1 cellular context compared by ENCODE assay signal in the genomic region with DNA sequence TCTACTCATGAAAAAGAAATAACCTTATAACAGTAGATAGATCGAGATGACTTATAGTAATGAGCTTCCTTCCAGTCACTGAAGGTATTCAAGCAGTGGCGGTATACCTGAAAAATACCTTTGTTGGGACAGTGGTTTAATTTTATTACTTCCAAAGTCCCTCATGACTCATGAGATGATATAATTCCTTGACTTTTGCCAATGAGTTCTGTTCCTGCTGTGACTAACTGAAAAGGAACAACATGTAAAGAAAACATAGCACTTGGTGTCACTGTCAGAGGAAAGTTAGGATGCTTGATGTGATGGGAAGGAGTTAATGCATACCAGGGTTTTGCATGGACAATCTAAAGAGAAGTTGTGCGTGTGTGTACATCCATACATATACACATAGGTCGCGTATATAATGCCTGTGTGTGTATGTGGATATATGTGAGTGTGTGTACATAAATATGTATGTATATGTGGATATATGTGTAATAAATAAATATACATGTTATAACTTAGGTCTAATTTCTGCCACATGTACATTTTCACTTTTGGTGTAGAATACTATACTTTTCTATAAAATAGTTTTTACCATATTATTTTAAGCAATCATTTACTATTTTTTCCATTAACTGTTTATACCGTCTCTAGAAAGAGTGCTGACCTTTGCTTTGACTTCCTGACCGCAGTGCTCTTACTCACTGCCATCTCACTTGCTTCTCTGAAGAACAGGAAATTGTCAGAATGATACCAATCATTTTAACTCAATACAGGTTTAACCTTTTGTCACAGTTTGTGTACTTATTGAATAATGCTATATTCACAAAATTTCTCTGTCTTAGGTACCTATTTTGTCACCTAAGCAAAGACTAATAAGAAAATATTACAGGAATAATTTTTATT.
TF ChIP-seq lines count a peak whose summit lies in the region.

No MANE protein-coding gene starts in this region.

TF ChIP-seq in GM12878, 131 proteins besides CTCF, POLR2A, EP300 and RAD21:
- TF ChIP-seq ATF7 (IDR thresholded peaks at IDR 0.05; ENCODE audit: low read depth) (no peak), FOXM1 (IDR thresholded peaks at IDR 0.05; ENCODE audit: low read depth, low read length) (no peak), RUNX3 (IDR thresholded peaks at IDR 0.05; ENCODE audit: low read length) (0 out of 2 replicates have a peak, but pooled peaks have one; percentile 25), ATF3 (IDR thresholded peaks at IDR 0.05; ENCODE audit: borderline replicate concordance, extremely low read depth, low read depth, low read length) (no peak)
